In genomic region chr5:148259288-148259687, GRCh38 we compare ENCODE assay signal across 30 cellular contexts. TPM values are rescaled to one million over a fixed set of nuclear protein-coding genes. Genes with fewer than 3 reads are reported as not detected.
"Had no signal": no experiment of that assay in that cellular context is flagged by ENCODE, and none has a peak within 500 bp of the region (broad histone marks: within the 10 kb centered on the region; RNA-seq: fewer than 3 reads in every experiment).

No MANE protein-coding gene starts in this region.

- ATAC-seq: esophagus mucosa, gastrocnemius medialis, heart right ventricle, left cardiac atrium, left lung, left ventricle myocardium superior, lower lobe of right lung, mucosa of descending colon had no signal

- H3K27ac ChIP-seq: coronary artery, dorsolateral prefrontal cortex, epithelial cell of prostate, esophagus squamous epithelium, gastrocnemius medialis, heart right ventricle, left lung, lower lobe of right lung had no signal

- H3K36me3 ChIP-seq: esophagus squamous epithelium, gastrocnemius medialis, heart right ventricle, left lung, lower lobe of right lung had no signal

- H3K4me3 ChIP-seq: coronary artery, dorsolateral prefrontal cortex, esophagus squamous epithelium, gastrocnemius medialis, heart right ventricle, left lung, lower lobe of right lung, mucosa of descending colon had no signal

- H3K4me1 ChIP-seq: esophagus squamous epithelium, gastrocnemius medialis, heart right ventricle, left lung, lower lobe of right lung had no signal

- DNase-seq: dermis blood vessel endothelial cell; dorsolateral prefrontal cortex; effector CD4-positive, alpha-beta T cell; effector memory CD4-positive, alpha-beta T cell; erythroblast; esophagus squamous epithelium; foreskin fibroblast; foreskin melanocyte; gastrocnemius medialis; glutamatergic neuron; head of caudate nucleus; heart right ventricle; hippocampal formation; left cardiac atrium; left lung; left ventricle myocardium superior; lower lobe of right lung; mesenchymal stem cell; midbrain; mucosa of descending colon had no signal

- H3K27me3 ChIP-seq: esophagus squamous epithelium, gastrocnemius medialis, heart right ventricle, left lung had no signal

RNA-seq across cellular contexts. Expression of gene SPINK13, which starts 9.3 kb away (rescaled TPM):
- total RNA-seq: cerebellum, dermis blood vessel endothelial cell, dorsolateral prefrontal cortex, esophagus mucosa, esophagus squamous epithelium, gastrocnemius medialis, glomerular endothelial cell, heart right ventricle, kidney epithelial cell, left cardiac atrium, left lung, left ventricle myocardium superior, lower leg skin, lower lobe of right lung, lung microvascular endothelial cell, mucosa of descending colon, myocyte had no signal
- polyA plus RNA-seq: keratinocyte had no signal

RNA-seq across cellular contexts. Expression of gene MARCOL, which starts 21.0 kb away (rescaled TPM):
- total RNA-seq: cerebellum, dermis blood vessel endothelial cell, dorsolateral prefrontal cortex, esophagus mucosa, esophagus squamous epithelium, gastrocnemius medialis, glomerular endothelial cell, heart right ventricle, kidney epithelial cell, left cardiac atrium, left lung, left ventricle myocardium superior, lower leg skin, lower lobe of right lung, lung microvascular endothelial cell, myocyte had no signal
- polyA plus RNA-seq: heart right ventricle, keratinocyte had no signal

RNA-seq across cellular contexts. Expression of gene SPINK7, which starts 52.9 kb away (rescaled TPM):
- total RNA-seq: cerebellum, dermis blood vessel endothelial cell, dorsolateral prefrontal cortex, gastrocnemius medialis, glomerular endothelial cell, heart right ventricle, kidney epithelial cell, left cardiac atrium, left lung, left ventricle myocardium superior, lower lobe of right lung, lung microvascular endothelial cell, mucosa of descending colon, myocyte had no signal
- polyA plus RNA-seq: heart right ventricle had no signal

RNA-seq across cellular contexts. Expression of gene SPINK6, which starts 56.4 kb away (rescaled TPM):
- total RNA-seq: cerebellum, dermis blood vessel endothelial cell, dorsolateral prefrontal cortex, gastrocnemius medialis, glomerular endothelial cell, heart right ventricle, kidney epithelial cell, left cardiac atrium, left ventricle myocardium superior, lower lobe of right lung, lung microvascular endothelial cell, myocyte had no signal
- polyA plus RNA-seq: heart right ventricle had no signal
